Comparison of ENCODE assay signal across 8 cellular contexts in the genomic region with DNA sequence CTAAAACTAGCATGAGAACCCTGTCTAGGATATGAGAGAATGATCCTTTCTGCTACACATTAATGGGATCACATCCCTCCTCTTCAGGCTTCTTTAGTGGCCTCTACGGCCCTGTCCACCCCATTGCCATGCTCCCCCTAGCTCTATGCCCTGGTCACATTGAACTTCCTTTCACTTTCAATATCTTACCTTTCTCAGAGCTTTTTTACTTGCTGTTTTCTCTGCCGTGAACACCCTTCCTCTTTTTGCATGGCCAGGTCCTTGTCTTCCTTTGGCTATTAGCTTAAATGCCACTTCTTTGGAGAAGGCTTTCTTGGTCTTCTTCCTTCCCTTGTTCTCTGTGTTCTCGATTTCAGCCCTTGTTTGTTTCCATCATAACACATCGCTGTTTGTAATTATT.
A peak's percentile ranks its signal among the peaks of the same experiment; 100 is the strongest.
DNase-seq lines count a peak whose midpoint lies in the region; ATAC-seq, FAIRE-seq and TF ChIP-seq lines count a peak whose summit lies in the region.

No MANE protein-coding gene starts in this region.

- no peaks in the 10 kb centered on the region for H3K36me3 Mint-ChIP-seq in CD4-positive, alpha-beta memory T cell
- H3K36me3 Mint-ChIP-seq in activated naive CD4-positive, alpha-beta T cell treated with anti-CD3 and anti-CD28 coated beads, Interleukin-2, amount 50 U/mL, for 72 hours: no peaks in the 10 kb centered on the region

- peaks cover 0 to 5% of the 10 kb centered on the region in 2 donors for H3K27me3 Mint-ChIP-seq in CD4-positive, alpha-beta memory T cell

- DNase-seq in CD4-positive, alpha-beta memory T cell: peak in 3 of 5 donors; percentile 3 to 21 (median 18)
- no peak for DNase-seq in activated naive CD4-positive, alpha-beta T cell treated with anti-CD3 and anti-CD28 coated beads, Interleukin-2, amount 50 U/mL, for 72 hours (ENCODE audit: low spot score in 2 of 2)
- DNase-seq in islet precursor cell: no peak
- no peak for DNase-seq in activated effector memory CD4-positive, alpha-beta T cell treated with anti-CD3 and anti-CD28 coated beads, Interleukin-2, amount 50 U/mL, for 16 hours
- DNase-seq in dorsolateral prefrontal cortex: no peak
- no peak for DNase-seq in kidney

- no peaks in the 10 kb centered on the region for H3K9me3 ChIP-seq in CD4-positive, alpha-beta memory T cell (ENCODE audit: control insufficient read depth in 1 of 2, low read length in 2 of 2)
- no peaks in the 10 kb centered on the region for H3K9me3 ChIP-seq in kidney (ENCODE audit: control insufficient read depth in 1 of 2, low read length in 2 of 2)

- H3K4me1 ChIP-seq in CD4-positive, alpha-beta memory T cell (ENCODE audit: insufficient read depth, low read length): peaks cover 11% of the 10 kb centered on the region
- H3K4me1 ChIP-seq in kidney (ENCODE audit: control insufficient read depth in 1 of 2, insufficient read depth in 1 of 2, low read depth in 1 of 2, low read length in 2 of 2): peaks cover 0 to 3% of the 10 kb centered on the region in 2 donors

- ATAC-seq in GM19395 (IDR thresholded peaks at IDR 0.05; ENCODE audit: unreplicated experiment) (peak; percentile 82), HG03342 (IDR thresholded peaks at IDR 0.05; ENCODE audit: unreplicated experiment) (peak; percentile 73)
- peak; percentile 41 to 81 for ATAC-seq in activated naive CD4-positive, alpha-beta T cell treated with anti-CD3 and anti-CD28 coated beads, Interleukin-2, amount 50 U/mL, for 72 hours

- POLR2A ChIA-PET in CD4-positive, alpha-beta memory T cell (lab: Charles Lee; ENCODE audit: partially characterized antibody): interaction anchor here (1.3 kb wide), 1 partner anchor 139 kb away, joined by 5 read pairs; the partner anchor contains the start of gene DNAJB4

- H3K36me3 ChIP-seq in CD4-positive, alpha-beta memory T cell (ENCODE audit: insufficient read depth, low read length): no peaks in the 10 kb centered on the region
- no peaks in the 10 kb centered on the region for H3K36me3 ChIP-seq in kidney (ENCODE audit: control insufficient read depth in 1 of 2, insufficient read depth in 2 of 2, low read length in 2 of 2)

- peak overlapping the region; percentile 8 to 96 (median 82) for H3K27ac Mint-ChIP-seq in CD4-positive, alpha-beta memory T cell
- H3K27ac Mint-ChIP-seq in activated naive CD4-positive, alpha-beta T cell treated with anti-CD3 and anti-CD28 coated beads, Interleukin-2, amount 50 U/mL, for 72 hours: peak overlapping the region in 1 of 2 donors; percentile 22

- H3K4me3 ChIP-seq in CD4-positive, alpha-beta memory T cell (ENCODE audit: low read length in 2 of 2): peak overlapping the region; percentile 31 to 34
- peak overlapping the region in 3 of 59 donors; percentile 4 to 34 (median 6) for H3K4me3 ChIP-seq in dorsolateral prefrontal cortex
- no peak overlapping the region for H3K4me3 ChIP-seq in kidney (ENCODE audit: low read length in 2 of 2)

- peaks cover 8 to 35% (median 12%) of the 10 kb centered on the region in 4 donors for H3K4me1 Mint-ChIP-seq in CD4-positive, alpha-beta memory T cell

- H3K4me3 Mint-ChIP-seq in CD4-positive, alpha-beta memory T cell: peak overlapping the region; percentile 79 to 91 (median 86)

- H3K9ac ChIP-seq in kidney (ENCODE audit: low read length in 2 of 2): no peak overlapping the region

- TF ChIP-seq CTCF in dorsolateral prefrontal cortex (IDR thresholded peaks at IDR 0.05 in 54 of 56, conservative IDR thresholded peaks at IDR 0.05 in 2 of 56; ENCODE audit: low read depth in 1 of 56, partially characterized antibody in 56 of 56): no peak
- no peak for TF ChIP-seq CTCF in kidney (IDR thresholded peaks at IDR 0.05; ENCODE audit: borderline replicate concordance, extremely low read depth, insufficient read depth)

- no peak for FAIRE-seq in kidney (lab: Jason Lieb, UNC)

- no peaks in the 10 kb centered on the region for H3K9me3 Mint-ChIP-seq in CD4-positive, alpha-beta memory T cell
- no peaks in the 10 kb centered on the region for H3K9me3 Mint-ChIP-seq in activated naive CD4-positive, alpha-beta T cell treated with anti-CD3 and anti-CD28 coated beads, Interleukin-2, amount 50 U/mL, for 72 hours

- CTCF ChIA-PET in CD4-positive, alpha-beta memory T cell (lab: Charles Lee; ENCODE audit: partially characterized antibody): interaction anchor here (0.9 to 4.6 kb wide), 5 partner anchors 12 to 533 kb away, joined by 3 to 45 read pairs (median 4); partner anchors contain the start of gene DNAJB4

- intact Hi-C loops in CD4-positive, alpha-beta memory T cell (cut with micrococcal nuclease): no loop called here
- intact Hi-C loops in dorsolateral prefrontal cortex (cut with DNase I): loop anchor here in 1 of 2 donors (5.0 to 10.0 kb wide), 2 partner anchors 474 to 532 kb away; no protein-coding TSS in a partner anchor
- intact Hi-C loops in kidney (cut with DNase I): no loop called here

- no peak overlapping the region for H3K27ac ChIP-seq in CD4-positive, alpha-beta memory T cell (ENCODE audit: low read depth, low read length)
- H3K27ac ChIP-seq in dorsolateral prefrontal cortex: no peak overlapping the region
- H3K27ac ChIP-seq in kidney (ENCODE audit: low read depth in 2 of 2, low read length in 2 of 2): no peak overlapping the region

- no peaks in the 10 kb centered on the region for H3K27me3 ChIP-seq in CD4-positive, alpha-beta memory T cell (ENCODE audit: insufficient read depth, low read length)
- H3K27me3 ChIP-seq in dorsolateral prefrontal cortex: peaks cover 0 to 8% (median 0%) of the 10 kb centered on the region in 45 donors

Comparison
In these comparisons a context has a peak if more than half of its experiments do, and no peak if none do; other contexts are left out.
1. DNase-seq: peak in CD4-positive, alpha-beta memory T cell (3 of 5); none in activated naive CD4-positive, alpha-beta T cell treated with anti-CD3 and anti-CD28 coated beads, Interleukin-2, amount 50 U/mL, for 72 hours (0 of 2), islet precursor cell (single experiment), activated effector memory CD4-positive, alpha-beta T cell treated with anti-CD3 and anti-CD28 coated beads, Interleukin-2, amount 50 U/mL, for 16 hours (single experiment), dorsolateral prefrontal cortex (0 of 10) and kidney (single experiment).
2. H3K4me3 ChIP-seq: peak in CD4-positive, alpha-beta memory T cell (2 of 2); none in kidney (0 of 2).
3. Peak in every context shown above with its lines, with median percentiles within 50 percentile points of each other: ATAC-seq.